ENCODE assay signal across 23 cellular contexts in genomic region chr2:10495988-10496313, GRCh38.
"Had no signal": no experiment of that assay in that cellular context is flagged by ENCODE, and none has a peak within 500 bp of the region (broad histone marks: within the 10 kb centered on the region; RNA-seq: fewer than 3 reads in every experiment).

No MANE protein-coding gene starts in this region.

- H2AFZ ChIP-seq: hepatocyte had no signal

- H3K4me2 ChIP-seq: hepatocyte had no signal

- H3K27me3 ChIP-seq: hepatocyte, pancreas had no signal

- ATAC-seq: esophagus mucosa; left ventricle myocardium superior; pancreas; psoas muscle; right cardiac atrium; stimulated activated naive CD8-positive, alpha-beta T cell treated with anti-CD3 and anti-CD28 coated beads, Interleukin-15, amount 100 ng/mL, for 72 hours had no signal

- H3K27ac ChIP-seq: hepatocyte, pancreas, psoas muscle, suprapubic skin, transverse colon had no signal

- H3K27ac Mint-ChIP-seq: activated CD4-positive, alpha-beta memory T cell treated with anti-CD3 and anti-CD28 coated beads for 36 hours; activated T-cell treated with anti-CD3 and anti-CD28 coated beads, Interleukin-2, amount 50 U/mL, for 24 hours; activated T-helper 2 cell treated with anti-CD3 and anti-CD28 coated beads, Interferon-gamma antibody, Interleukin-2, Interleukin-4, amounts not matched to agents 10 μg/mL and 5 μg/mL and 100 μg/mL, durations not matched to agents 14 hours and 24 hours and 36 hours; immature natural killer cell; nephron had no signal

- H3K9me3 ChIP-seq: pancreas, psoas muscle, suprapubic skin, transverse colon had no signal

- H3K4me3 Mint-ChIP-seq: activated CD4-positive, alpha-beta memory T cell treated with anti-CD3 and anti-CD28 coated beads for 36 hours; activated T-cell treated with anti-CD3 and anti-CD28 coated beads, Interleukin-2, amount 50 U/mL, for 24 hours; brain; immature natural killer cell; nephron; stimulated activated naive CD8-positive, alpha-beta T cell treated with anti-CD3 and anti-CD28 coated beads, Interleukin-15, amount 100 ng/mL, for 72 hours had no signal

- H3K36me3 Mint-ChIP-seq: activated CD4-positive, alpha-beta memory T cell treated with anti-CD3 and anti-CD28 coated beads for 36 hours; brain; immature natural killer cell had no signal

- H3K4me3 ChIP-seq: hepatocyte, pancreas, psoas muscle, suprapubic skin, transverse colon had no signal

- H3K36me3 ChIP-seq: pancreas, suprapubic skin, transverse colon had no signal

- H3K4me1 ChIP-seq: pancreas had no signal

- H3K4me1 Mint-ChIP-seq: immature natural killer cell had no signal

- DNase-seq: activated CD4-positive, alpha-beta memory T cell treated with anti-CD3 and anti-CD28 coated beads for 36 hours; activated CD4-positive, alpha-beta T cell treated with anti-CD3 and anti-CD28 coated beads for 48 hours; activated naive CD4-positive, alpha-beta T cell treated with anti-CD3 and anti-CD28 coated beads, Interleukin-2, amount 50 U/mL, for 16 hours; activated T-cell treated with anti-CD3 and anti-CD28 coated beads, Interleukin-2, amount 50 U/mL, for 24 hours; aorta; caudate nucleus; effector memory CD4-positive, alpha-beta T cell; glutamatergic neuron; immature natural killer cell; kidney glomerular epithelial cell; left ventricle myocardium superior; psoas muscle; right cardiac atrium; stimulated activated CD4-positive, alpha-beta T cell treated with anti-CD3 and anti-CD28 coated beads, Interleukin-1b, Interleukin-23, amount 100 ng/mL, for 48 hours; transverse colon had no signal
